ENCODE assay signal across 8 cellular contexts in the genomic region with DNA sequence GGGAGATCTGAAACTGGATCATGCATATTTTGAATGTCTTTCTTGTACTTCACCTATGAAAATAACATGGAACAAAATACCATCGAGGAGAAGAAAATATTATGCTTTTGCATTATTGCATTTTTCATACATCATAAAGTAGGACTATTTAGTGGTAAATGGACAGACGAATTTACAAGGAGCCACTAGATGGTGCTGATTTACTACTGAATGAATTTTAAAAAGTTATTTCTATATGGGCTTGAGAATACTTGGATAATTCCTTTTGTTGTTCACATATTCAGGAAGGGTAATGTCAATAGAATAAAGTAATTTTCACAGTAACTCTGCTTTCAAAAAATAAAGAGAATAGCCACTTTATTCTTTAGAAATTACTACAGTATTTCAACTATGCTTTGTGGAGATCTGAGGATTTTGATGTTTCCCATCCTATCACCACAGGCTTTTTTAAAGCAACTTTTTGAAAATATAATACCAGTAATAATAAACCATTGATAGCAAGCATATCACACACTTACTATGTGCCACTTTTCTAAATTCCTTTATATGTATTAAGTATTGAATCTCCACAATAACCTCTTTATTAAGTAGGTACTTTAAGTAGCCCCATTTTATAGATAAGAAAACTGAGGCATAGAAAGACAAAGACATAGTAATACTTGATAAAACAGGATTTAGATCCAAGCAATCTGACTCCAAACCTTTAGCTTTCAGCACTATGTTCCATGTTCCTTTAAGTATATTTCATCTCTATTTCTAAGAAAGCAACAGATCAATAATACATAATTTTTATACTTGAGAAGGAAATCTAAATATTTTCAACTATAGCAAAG. TPM values are rescaled to one million over a fixed set of nuclear protein-coding genes. Genes with fewer than 3 reads are reported as not detected.
DNase-seq lines count a peak whose midpoint lies in the region; ATAC-seq and TF ChIP-seq lines count a peak whose summit lies in the region.

No MANE protein-coding gene starts in this region.

- TF ChIP-seq POLR2A in uterus (IDR thresholded peaks at IDR 0.05) = no peak

- H3K27me3 Mint-ChIP-seq in effector memory CD8-positive, alpha-beta T cell = peaks cover 0 to 2% of the 10 kb centered on the region in 2 donors

- no peak overlapping the region for H3K27ac Mint-ChIP-seq in effector memory CD8-positive, alpha-beta T cell

- H3K27me3 ChIP-seq in brain microvascular endothelial cell (replicated peaks) = no peaks in the 10 kb centered on the region
- no peaks in the 10 kb centered on the region for H3K27me3 ChIP-seq in uterus
- no peaks in the 10 kb centered on the region for H3K27me3 ChIP-seq in H7 (ENCODE audit: control insufficient read depth, insufficient read depth, low read length)

- intact Hi-C loops in uterus (cut with DNase I; ENCODE audit: low total_unique reads) = no loop called here

- no peaks in the 10 kb centered on the region for H3K4me1 ChIP-seq in uterus

- no peaks in the 10 kb centered on the region for H3K9me3 Mint-ChIP-seq in effector memory CD8-positive, alpha-beta T cell

- H3K9me3 ChIP-seq in uterus = no peaks in the 10 kb centered on the region

- no peak overlapping the region for H3K4me3 Mint-ChIP-seq in effector memory CD8-positive, alpha-beta T cell

- TF ChIP-seq CTCF in GM13976 (IDR thresholded peaks at IDR 0.05; ENCODE audit: borderline replicate concordance, control extremely low read depth, extremely low read depth, insufficient read depth, missing control alignments) (peak; percentile 7), brain microvascular endothelial cell (IDR thresholded peaks at IDR 0.05; ENCODE audit: low read depth, low read length, missing control alignments) (peak; percentile 32), uterus (IDR thresholded peaks at IDR 0.05) (peak in 1 of 4 experiments; percentile 14)

- H3K4me3 ChIP-seq in brain microvascular endothelial cell (ENCODE audit: low read depth, low read length) (no peak overlapping the region), uterus (no peak overlapping the region), H7 (ENCODE audit: insufficient read depth, low read depth, low read length) (no peak overlapping the region)

- no peaks in the 10 kb centered on the region for H3K36me3 ChIP-seq in brain microvascular endothelial cell (replicated peaks)
- H3K36me3 ChIP-seq in uterus = no peaks in the 10 kb centered on the region
- no peaks in the 10 kb centered on the region for H3K36me3 ChIP-seq in H7 (replicated peaks; ENCODE audit: control insufficient read depth, insufficient read depth, low read length)

- DNase-seq in GM13976 (ENCODE audit: low spot score) (no peak), MV-4-11 (lab: John Stamatoyannopoulos, UW) (peak; percentile 21), brain microvascular endothelial cell (no peak), middle frontal gyrus (ENCODE audit: extremely low spot score, low spot score) (peak; percentile 49), NK-92 (lab: John Stamatoyannopoulos, UW; ENCODE audit: unreplicated experiment) (no peak), uterus (no peak), H7 (no peak)
- no peak for DNase-seq in effector memory CD8-positive, alpha-beta T cell

- in situ Hi-C loops in GM13976 (cut with MboI; ENCODE audit: low sequenced_read_pairs, unreplicated experiment) (loop anchor here (25.0 kb wide), 1 partner anchor 404 kb away; no protein-coding TSS in a partner anchor), brain microvascular endothelial cell (cut with HindIII; ENCODE audit: low pct_ligation_motif_present, low sequenced_read_pairs) (no loop called here)

- H3K27ac ChIP-seq in brain microvascular endothelial cell = no peak overlapping the region
- H3K27ac ChIP-seq in uterus = no peak overlapping the region

- no peak for ATAC-seq in effector memory CD8-positive, alpha-beta T cell (replicated peaks)

- H3K36me3 Mint-ChIP-seq in effector memory CD8-positive, alpha-beta T cell (ENCODE audit: insufficient read depth) = no peaks in the 10 kb centered on the region

- H3K4me1 Mint-ChIP-seq in effector memory CD8-positive, alpha-beta T cell (ENCODE audit: low read depth in 2 of 2) = no peaks in the 10 kb centered on the region

RNA-seq across cellular contexts. Expression of a gene that starts 38.6 kb away (rescaled TPM):
- 10 to 100 TPM in 1 of 4 donors, 1 to 10 TPM in 2, under 1 TPM in 1; 0.26 to 22.2 (median 1.6) TPM for total RNA-seq in uterus
- 9.0 and 15.7 TPM in 2 replicates for total RNA-seq in H7 (2014; rRNA removed; shearing (Covaris generic))

Comparison
In these comparisons a context has a peak if more than half of its experiments do, and no peak if none do; other contexts are left out.
1. DNase-seq: peak in MV-4-11 (single experiment) and middle frontal gyrus (single experiment); none in GM13976 (single experiment), brain microvascular endothelial cell (single experiment), NK-92 (single experiment), uterus (0 of 2), H7 (single experiment) and effector memory CD8-positive, alpha-beta T cell (0 of 3).